In the genomic region with DNA sequence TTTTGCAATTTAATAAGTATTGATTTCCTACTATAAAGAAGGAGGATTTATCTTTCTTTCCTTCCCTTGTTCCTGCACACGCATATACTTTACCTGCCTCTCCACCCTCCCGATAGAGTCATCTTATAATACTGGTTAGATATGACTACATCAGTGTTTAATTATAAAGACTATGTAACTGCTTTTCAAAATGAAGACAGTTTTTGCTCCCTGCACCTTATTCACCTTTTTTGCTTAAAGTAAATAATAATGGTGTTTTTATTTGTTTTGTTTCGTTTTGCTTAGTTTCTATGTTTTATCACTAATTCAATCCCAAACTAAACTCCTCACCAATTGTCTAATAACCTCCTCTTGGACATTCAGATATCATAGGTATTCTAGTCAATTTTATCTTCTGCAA, we compare ENCODE assay signal across 34 cellular contexts.
"Had no signal": no experiment of that assay in that cellular context is flagged by ENCODE, and none has a peak within 500 bp of the region (broad histone marks: within the 10 kb centered on the region; RNA-seq: fewer than 3 reads in every experiment).

No MANE protein-coding gene starts in this region.

- DNase-seq: Karpas-422, Kasumi-1, MG63, MM.1S, MV-4-11, NCI-H1048, NCI-H1092, NCI-H1092 treated with DMSO at 0.1 percent for 48 hours, NCI-H1105, NCI-H1105 treated with DMSO at 0.1 percent for 48 hours, NCI-H1417, NCI-H1417 treated with DMSO at 0.1 percent for 48 hours, NCI-H1436, NCI-H1436 treated with DMSO at 0.1 percent for 48 hours, NCI-H146, NCI-H1694, NCI-H1694 treated with DMSO at 0.1 percent for 48 hours, NCI-H187, NCI-H187 treated with DMSO at 0.1 percent for 48 hours, NCI-H1930, NCI-H2029, NCI-H2029 treated with DMSO at 0.1 percent for 48 hours, NCI-H2081, NCI-H2081 treated with DMSO at 0.1 percent for 48 hours, NCI-H2107, NCI-H2171, NCI-H2171 treated with DMSO at 0.1 percent for 48 hours, NCI-H2227 treated with DMSO at 0.1 percent for 48 hours, NCI-H226, NCI-H345, NCI-H446, NCI-H446 treated with DMSO at 0.1 percent for 48 hours, NCI-H510A, NCI-H510A treated with DMSO at 0.1 percent for 48 hours had no signal

- H3K4me3 ChIP-seq: MG63 had no signal

- H3K9me3 ChIP-seq: MG63 had no signal
